In genomic region chr2:1633936-1634587, GRCh38 we compare ENCODE assay signal across 19 cellular contexts.
"Had no signal": no experiment of that assay in that cellular context is flagged by ENCODE, and none has a peak within 500 bp of the region (broad histone marks: within the 10 kb centered on the region; RNA-seq: fewer than 3 reads in every experiment).

No MANE protein-coding gene starts in this region.

- H3K4me3 Mint-ChIP-seq: activated CD4-positive, alpha-beta memory T cell treated with anti-CD3 and anti-CD28 coated beads for 36 hours; activated CD4-positive, alpha-beta T cell treated with anti-CD3 and anti-CD28 coated beads for 36 hours; activated CD8-positive, alpha-beta memory T cell treated with anti-CD3 and anti-CD28 coated beads, Interleukin-2, amount 10 ng/mL, durations not matched to agents 7 days and 5 days; effector memory CD8-positive, alpha-beta T cell; naive thymus-derived CD4-positive, alpha-beta T cell; T-helper 17 cell had no signal

- DNase-seq: activated CD4-positive, alpha-beta memory T cell treated with anti-CD3 and anti-CD28 coated beads for 36 hours; activated CD4-positive, alpha-beta T cell treated with anti-CD3 and anti-CD28 coated beads for 36 hours; activated CD8-positive, alpha-beta memory T cell treated with anti-CD3 and anti-CD28 coated beads, Interleukin-2, amount 10 ng/mL, durations not matched to agents 7 days and 5 days; activated effector memory CD4-positive, alpha-beta T cell treated with Interleukin-2 at 50 U/mL for 16 hours; activated naive CD4-positive, alpha-beta T cell treated with anti-CD3 and anti-CD28 coated beads, Interleukin-2, amount 50 U/mL, for 16 hours; activated T-cell treated with anti-CD3 and anti-CD28 coated beads, Interleukin-2, amount 50 U/mL, for 1 hour; adrenal gland; central memory CD4-positive, alpha-beta T cell; dermis blood vessel endothelial cell; effector memory CD8-positive, alpha-beta T cell; mucosa of descending colon; naive thymus-derived CD4-positive, alpha-beta T cell; retina; stimulated activated CD4-positive, alpha-beta T cell treated with anti-CD3 and anti-CD28 coated beads, Interleukin-15, amount 100 ng/mL, for 24 hours; stimulated activated CD4-positive, alpha-beta T cell treated with anti-CD3 and anti-CD28 coated beads, Interleukin-4, amount 100 ng/mL, for 24 hours; stimulated activated naive CD4-positive, alpha-beta T cell; T-helper 17 cell; transverse colon had no signal

- H3K27me3 ChIP-seq: adrenal gland, transverse colon had no signal

- H3K27ac Mint-ChIP-seq: activated CD4-positive, alpha-beta memory T cell treated with anti-CD3 and anti-CD28 coated beads for 36 hours; activated CD4-positive, alpha-beta T cell treated with anti-CD3 and anti-CD28 coated beads for 36 hours; activated CD8-positive, alpha-beta memory T cell treated with anti-CD3 and anti-CD28 coated beads, Interleukin-2, amount 10 ng/mL, durations not matched to agents 7 days and 5 days; effector memory CD8-positive, alpha-beta T cell; naive thymus-derived CD4-positive, alpha-beta T cell; T-helper 17 cell had no signal

- H3K27ac ChIP-seq: adrenal gland, skin epidermis had no signal

- H3K36me3 Mint-ChIP-seq: activated CD4-positive, alpha-beta memory T cell treated with anti-CD3 and anti-CD28 coated beads for 36 hours; activated CD8-positive, alpha-beta memory T cell treated with anti-CD3 and anti-CD28 coated beads, Interleukin-2, amount 10 ng/mL, durations not matched to agents 7 days and 5 days; naive thymus-derived CD4-positive, alpha-beta T cell had no signal

- H3K9me3 ChIP-seq: adrenal gland, mucosa of descending colon, transverse colon had no signal

- ATAC-seq: activated CD4-positive, alpha-beta T cell treated with anti-CD3 and anti-CD28 coated beads for 36 hours; activated CD8-positive, alpha-beta memory T cell treated with anti-CD3 and anti-CD28 coated beads, Interleukin-2, amount 10 ng/mL, durations not matched to agents 7 days and 5 days; effector memory CD8-positive, alpha-beta T cell; mucosa of descending colon; T-helper 17 cell had no signal

- H3K4me1 Mint-ChIP-seq: activated CD4-positive, alpha-beta T cell treated with anti-CD3 and anti-CD28 coated beads for 36 hours; activated CD8-positive, alpha-beta memory T cell treated with anti-CD3 and anti-CD28 coated beads, Interleukin-2, amount 10 ng/mL, durations not matched to agents 7 days and 5 days; naive thymus-derived CD4-positive, alpha-beta T cell; T-helper 17 cell had no signal

- H3K9me3 Mint-ChIP-seq: activated CD4-positive, alpha-beta memory T cell treated with anti-CD3 and anti-CD28 coated beads for 36 hours; effector memory CD8-positive, alpha-beta T cell; naive thymus-derived CD4-positive, alpha-beta T cell had no signal

- H3K36me3 ChIP-seq: adrenal gland, transverse colon had no signal

- H3K4me1 ChIP-seq: adrenal gland had no signal

- H3K4me3 ChIP-seq: adrenal gland, mucosa of descending colon, skin epidermis, transverse colon had no signal

- H3K27me3 Mint-ChIP-seq: activated CD8-positive, alpha-beta memory T cell treated with anti-CD3 and anti-CD28 coated beads, Interleukin-2, amount 10 ng/mL, durations not matched to agents 7 days and 5 days; effector memory CD8-positive, alpha-beta T cell had no signal
